Comparison of ENCODE assay signal across 31 cellular contexts in genomic region chr12:50655374-50655921, GRCh38.
A peak's percentile ranks its signal among the peaks of the same experiment; 100 is the strongest.
DNase-seq lines count a peak whose midpoint lies in the region; ATAC-seq, FAIRE-seq and TF ChIP-seq lines count a peak whose summit lies in the region.
"Had no signal": no experiment of that assay in that cellular context is flagged by ENCODE, and none has a peak within 500 bp of the region (broad histone marks: within the 10 kb centered on the region; RNA-seq: fewer than 3 reads in every experiment).

No MANE protein-coding gene starts in this region.

- TF ChIP-seq POLR2A in HepG2 (IDR thresholded peaks at IDR 0.05; ENCODE audit: insufficient read depth in 1 of 2, low read depth in 2 of 2, low read length in 2 of 2): no peak
- no peak for TF ChIP-seq POLR2A in right lobe of liver (IDR thresholded peaks at IDR 0.05)

- WGBS in HepG2 (ENCODE audit: low lambda C conversion rate): 16% methylated on average over 5 of the region's 5 CpGs
- WGBS in right lobe of liver (ENCODE audit: insufficient coverage, low coverage, low lambda C conversion rate, missing lambda C conversion rate): 67% methylated on average over 5 of the region's 5 CpGs

- no peak for TF ChIP-seq CTCF in HepG2 (CRISPR knock-in tag; IDR thresholded peaks at IDR 0.05)
- no peak for TF ChIP-seq CTCF in right lobe of liver (IDR thresholded peaks at IDR 0.05)
- TF ChIP-seq CTCF in fibroblast of villous mesenchyme (IDR thresholded peaks at IDR 0.05; ENCODE audit: insufficient read depth, low read depth, low read length): no peak

- CTCF ChIA-PET in HepG2 (lab: Yijun Ruan, JAX; ENCODE audit: low intra/inter-chr PET ratio, low total read pairs): no interaction called here

- H3K36me3 ChIP-seq in HepG2 (replicated peaks in 1 of 2; ENCODE audit: control insufficient read depth in 1 of 2, insufficient read depth in 2 of 2, low read length in 2 of 2) (peaks cover 3 to 5% of the 10 kb centered on the region in 2 experiments; a peak in 3 of 5 replicates), right lobe of liver (peaks cover 0 to under 1% (median 0%) of the 10 kb centered on the region in 4 donors)
- H3K36me3 ChIP-seq: BE2C had no signal

- H3K4me1 ChIP-seq in HepG2 (ENCODE audit: insufficient read depth, low read length) (peaks cover 56% of the 10 kb centered on the region), right lobe of liver (peaks cover 0 to 4% (median 0%) of the 10 kb centered on the region in 4 donors)
- H3K4me1 ChIP-seq: BE2C; BLaER1; BLaER1 treated with 17β-estradiol and CSF1 and Interleukin-3, amounts not matched to agents 10 nM and 100 nM had no signal

- intact Hi-C loops in HepG2 (cut with micrococcal nuclease; ENCODE audit: unreplicated experiment): no loop called here
- intact Hi-C loops in right lobe of liver (cut with DNase I): no loop called here

- in situ Hi-C loops in HepG2 (cut with HindIII; ENCODE audit: extremely low pct_ligation_motif_present, low pct_unique_long_range_greater_than_20kb): no loop called here

- ATAC-seq in HepG2: peak; percentile 71
- ATAC-seq in right lobe of liver: no peak
- ATAC-seq: A549; CD8-positive, alpha-beta T cell had no signal

- H3K9me3 ChIP-seq in HepG2 (ENCODE audit: low read length): no peaks in the 10 kb centered on the region
- no peaks in the 10 kb centered on the region for H3K9me3 ChIP-seq in right lobe of liver
- H3K9me3 ChIP-seq: A549; BE2C; BLaER1; BLaER1 treated with 17β-estradiol and CSF1 and Interleukin-3, amounts not matched to agents 10 nM and 100 nM; Caco-2 had no signal

- POLR2A ChIA-PET in HepG2 (lab: Yijun Ruan, JAX): no interaction called here

- peak overlapping the region; percentile 36 for H3K4me2 ChIP-seq in HepG2 (ENCODE audit: low read depth, low read length)
- H3K4me2 ChIP-seq: A549; BLaER1; BLaER1 treated with 17β-estradiol and CSF1 and Interleukin-3, amounts not matched to agents 10 nM and 100 nM had no signal

- TF ChIP-seq RAD21 in HepG2 (CRISPR knock-in tag; IDR thresholded peaks at IDR 0.05): no peak

- DNase-seq in HepG2 (ENCODE audit: low spot score) (peak; percentile 73), right lobe of liver (no peak), fibroblast of villous mesenchyme (ENCODE audit: low read depth) (peak; percentile 41), foreskin melanocyte (no peak)
- DNase-seq: 8988T; ACHN; AML-193; BE2C; C1 segment of cervical spinal cord; Caco-2; Calu3; CD4-positive, alpha-beta memory T cell; CD4-positive, alpha-beta T cell; CD4-positive, CD25-positive, alpha-beta regulatory T cell; CD8-positive, alpha-beta memory T cell; CD8-positive, alpha-beta T cell; COR-L47; DMS 273 treated with DMSO at 0.1 percent for 48 hours; DMS153; DMS53; DMS79; DMS79 treated with DMSO at 0.1 percent for 48 hours; DND-41; EL had no signal

- H3K27ac ChIP-seq in HepG2 (ENCODE audit: extremely low read length, insufficient read depth, low read length): peak overlapping the region; percentile 49
- H3K27ac ChIP-seq in right lobe of liver: no peak overlapping the region
- H3K27ac ChIP-seq: 22Rv1; A549; BLaER1; BLaER1 treated with 17β-estradiol and CSF1 and Interleukin-3, amounts not matched to agents 10 nM and 100 nM; C4-2B had no signal

- FAIRE-seq in HepG2 (lab: Jason Lieb, UNC): no peak
- FAIRE-seq: A204.1, A549, D721Med had no signal

- peak in 1 of 2 experiments; percentile 63; a peak in 1 of 4 replicates for TF ChIP-seq EP300 in HepG2 (IDR thresholded peaks at IDR 0.05; ENCODE audit: low read depth in 2 of 2, low read length in 2 of 2)
- TF ChIP-seq EP300 in HepG2 (CRISPR knock-in tag; IDR thresholded peaks at IDR 0.05; ENCODE audit: borderline replicate concordance): no peak

- BruUV-seq in HepG2 (replicated peaks; lab: Mats Ljungman, UMichigan): no TSS peak

- no peaks in the 10 kb centered on the region for H4K20me1 ChIP-seq in HepG2 (ENCODE audit: insufficient read depth, low read length)
- H4K20me1 ChIP-seq: BLaER1 had no signal

- H3K27me3 ChIP-seq in HepG2 (ENCODE audit: control insufficient read depth in 1 of 2, insufficient read depth in 2 of 2, low read length in 2 of 2): no peaks in the 10 kb centered on the region
- H3K27me3 ChIP-seq in right lobe of liver: no peaks in the 10 kb centered on the region
- H3K27me3 ChIP-seq: BE2C; BLaER1; BLaER1 treated with 17β-estradiol and CSF1 and Interleukin-3, amounts not matched to agents 10 nM and 100 nM had no signal

- no peak overlapping the region for H3K9ac ChIP-seq in HepG2 (ENCODE audit: insufficient read depth, low read depth, low read length)
- H3K9ac ChIP-seq: BLaER1; BLaER1 treated with 17β-estradiol and CSF1 and Interleukin-3, amounts not matched to agents 10 nM and 100 nM had no signal

- H3K4me3 ChIP-seq in HepG2 (replicated peaks in 1 of 3; ENCODE audit: insufficient read depth in 1 of 3, low read depth in 2 of 3, low read length in 3 of 3) (no peak overlapping the region), right lobe of liver (no peak overlapping the region), fibroblast of villous mesenchyme (ENCODE audit: low read depth, low read length) (no peak overlapping the region)
- H3K4me3 ChIP-seq: A549; BLaER1; BLaER1 treated with 17β-estradiol and CSF1 and Interleukin-3, amounts not matched to agents 10 nM and 100 nM had no signal

- H2AFZ ChIP-seq in HepG2 (ENCODE audit: low read length): no peak overlapping the region

- peaks cover 11% of the 10 kb centered on the region for H3K79me2 ChIP-seq in HepG2 (ENCODE audit: insufficient read depth, low read length)

TF ChIP-seq in HepG2, 621 proteins besides CTCF, POLR2A, EP300 and RAD21 (continues in another document):
- TF ChIP-seq ZNF431 (CRISPR knock-in tag; IDR thresholded peaks at IDR 0.05; ENCODE audit: borderline replicate concordance, low read depth) (no peak), FOXA3 (CRISPR knock-in tag; IDR thresholded peaks at IDR 0.05) (peak; percentile 49), HMGXB3 (CRISPR knock-in tag; IDR thresholded peaks at IDR 0.05; ENCODE audit: borderline replicate concordance) (no peak), CBFB (CRISPR knock-in tag; IDR thresholded peaks at IDR 0.05) (peak; percentile 97), ZNF713 (CRISPR knock-in tag; IDR thresholded peaks at IDR 0.05) (no peak), MED1 (CRISPR knock-in tag; IDR thresholded peaks at IDR 0.05) (0 out of 2 replicates have a peak, but pooled peaks have one; percentile 21), SAP130 (CRISPR knock-in tag; IDR thresholded peaks at IDR 0.05; ENCODE audit: low read depth) (peak; percentile 39; the same call in 1 of the 2 replicates), RXRB (CRISPR knock-in tag; IDR thresholded peaks at IDR 0.05; ENCODE audit: borderline replicate concordance) (no peak; the same call in 1 of the 2 replicates), HIVEP1 (CRISPR knock-in tag; IDR thresholded peaks at IDR 0.05) (no peak), TOE1 (CRISPR knock-in tag; IDR thresholded peaks at IDR 0.05) (no peak), FOXP1 (IDR thresholded peaks at IDR 0.05) (no peak), FOXP1 (CRISPR knock-in tag; IDR thresholded peaks at IDR 0.05) (0 out of 2 replicates have a peak, but pooled peaks have one; percentile 32), SYNCRIP (IDR thresholded peaks at IDR 0.05; ENCODE audit: insufficient read depth, low read depth, low read length) (no peak), DDIT3 (CRISPR knock-in tag; IDR thresholded peaks at IDR 0.05) (no peak), MXI1 (IDR thresholded peaks at IDR 0.05; ENCODE audit: borderline replicate concordance, low read depth, low read length) (no peak), FOXC1 (CRISPR knock-in tag; IDR thresholded peaks at IDR 0.05; ENCODE audit: borderline replicate concordance) (no peak)

Comparison
In these comparisons a context has a peak if more than half of its experiments do, and no peak if none do; other contexts are left out.
1. DNase-seq: peak in HepG2 (single experiment) and fibroblast of villous mesenchyme (single experiment); none in right lobe of liver (0 of 3) and foreskin melanocyte (single experiment).